8 cellular contexts compared by ENCODE assay signal in the genomic region with DNA sequence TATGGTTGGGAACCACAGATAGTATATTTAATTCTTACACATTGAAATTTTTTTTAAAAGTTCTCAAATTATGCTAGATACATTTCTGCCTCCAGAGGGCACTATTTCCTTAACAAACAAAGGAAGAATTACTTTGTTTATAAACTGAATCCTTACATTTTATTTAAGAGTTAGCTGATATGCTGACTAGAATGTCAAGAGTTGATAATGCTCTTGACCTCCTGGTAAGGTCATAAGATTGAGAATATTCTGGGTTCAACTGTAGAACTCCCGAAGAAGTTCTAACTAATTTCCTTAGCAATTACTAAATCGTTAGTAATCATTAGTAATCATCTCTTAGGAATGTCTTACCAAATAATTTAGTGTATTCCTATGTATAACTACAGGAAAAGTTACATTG.
A peak's percentile ranks its signal among the peaks of the same experiment; 100 is the strongest.
DNase-seq lines count a peak whose midpoint lies in the region; ATAC-seq, FAIRE-seq and TF ChIP-seq lines count a peak whose summit lies in the region.

No MANE protein-coding gene starts in this region.

- no peaks in the 10 kb centered on the region for H3K36me3 ChIP-seq in PC-3 (ENCODE audit: low read depth, low read length)

- H3K4me1 ChIP-seq in PC-3 (ENCODE audit: insufficient read depth, low read length): peaks cover 11% of the 10 kb centered on the region

- intact Hi-C loops in PC-3 (cut with micrococcal nuclease): loop anchor here (2.0 kb wide), 2 partner anchors 73 to 81 kb away; no protein-coding TSS in a partner anchor

- POLR2A ChIA-PET in PC-3 (lab: Charles Lee; ENCODE audit: unreplicated experiment): no interaction called here

- peak; percentile 60 for FAIRE-seq in GM18507 (lab: Jason Lieb, UNC)

- TF ChIP-seq CTCF in AG10803 (conservative IDR thresholded peaks at IDR 0.05; ENCODE audit: low read length): peak; percentile 63
- peak; percentile 77 for TF ChIP-seq CTCF in PC-3 (conservative IDR thresholded peaks at IDR 0.05; ENCODE audit: low read depth, low read length)
- peak; percentile 56 for TF ChIP-seq CTCF in epithelial cell of proximal tubule (conservative IDR thresholded peaks at IDR 0.05; ENCODE audit: low read depth, low read length)

- no peak overlapping the region for H3K9ac ChIP-seq in PC-3 (ENCODE audit: low read length)

- no peak overlapping the region for H3K4me3 ChIP-seq in AG10803 (ENCODE audit: low read length)
- H3K4me3 ChIP-seq in PC-3 (ENCODE audit: low read length): peak overlapping the region; percentile 31; the same call in 1 of the 2 replicates
- no peak overlapping the region for H3K4me3 ChIP-seq in epithelial cell of proximal tubule (ENCODE audit: low read depth, low read length)

- H3K4me2 ChIP-seq in PC-3 (ENCODE audit: low read length): peak overlapping the region; percentile 61

- DNase-seq in AG10803 (ENCODE audit: low read depth) (peak; percentile 57), GM18507 (ENCODE audit: extremely low spot score, insufficient read length, low read depth) (no peak), PC-3 (peak; percentile 68), epithelial cell of proximal tubule (ENCODE audit: low read depth) (peak; percentile 12), pons (ENCODE audit: low spot score) (peak; percentile 32)

- H2AFZ ChIP-seq in PC-3 (ENCODE audit: low read length): 0 out of 2 replicates have a peak overlapping the region, but pooled peaks have one; percentile 31

- no TSS peak for BruUV-seq in PC-3 (replicated peaks; lab: Mats Ljungman, UMichigan)

- ATAC-seq in PC-3 (0 out of 2 replicates have a peak, but pooled peaks have one; percentile 27), GM21360 (IDR thresholded peaks at IDR 0.05; ENCODE audit: unreplicated experiment) (no peak), HG03521 (IDR thresholded peaks at IDR 0.05; ENCODE audit: unreplicated experiment) (no peak), GM21825 (IDR thresholded peaks at IDR 0.05; ENCODE audit: unreplicated experiment) (no peak)

- H3K27ac ChIP-seq in PC-3 (ENCODE audit: low read length): no peak overlapping the region

- no peaks in the 10 kb centered on the region for H3K27me3 ChIP-seq in PC-3 (ENCODE audit: low read length)

- H4K20me1 ChIP-seq in PC-3 (ENCODE audit: low read length): no peaks in the 10 kb centered on the region

- CTCF ChIA-PET in PC-3 (lab: Charles Lee): interaction anchor here (0.6 to 0.7 kb wide), 3 partner anchors 13 to 123 kb away, joined by 3 to 5 read pairs (median 3); no protein-coding TSS in a partner anchor

- no peaks in the 10 kb centered on the region for H3K9me3 ChIP-seq in PC-3 (ENCODE audit: low read length)

- no peaks in the 10 kb centered on the region for H3F3A ChIP-seq in PC-3 (ENCODE audit: low read length, unreplicated experiment)

- no peaks in the 10 kb centered on the region for H3K79me2 ChIP-seq in PC-3 (ENCODE audit: low read length)

- no peaks in the 10 kb centered on the region for H3K9me2 ChIP-seq in PC-3 (replicated peaks; ENCODE audit: low read length)
